2 cellular contexts compared by ENCODE assay signal in the genomic region with DNA sequence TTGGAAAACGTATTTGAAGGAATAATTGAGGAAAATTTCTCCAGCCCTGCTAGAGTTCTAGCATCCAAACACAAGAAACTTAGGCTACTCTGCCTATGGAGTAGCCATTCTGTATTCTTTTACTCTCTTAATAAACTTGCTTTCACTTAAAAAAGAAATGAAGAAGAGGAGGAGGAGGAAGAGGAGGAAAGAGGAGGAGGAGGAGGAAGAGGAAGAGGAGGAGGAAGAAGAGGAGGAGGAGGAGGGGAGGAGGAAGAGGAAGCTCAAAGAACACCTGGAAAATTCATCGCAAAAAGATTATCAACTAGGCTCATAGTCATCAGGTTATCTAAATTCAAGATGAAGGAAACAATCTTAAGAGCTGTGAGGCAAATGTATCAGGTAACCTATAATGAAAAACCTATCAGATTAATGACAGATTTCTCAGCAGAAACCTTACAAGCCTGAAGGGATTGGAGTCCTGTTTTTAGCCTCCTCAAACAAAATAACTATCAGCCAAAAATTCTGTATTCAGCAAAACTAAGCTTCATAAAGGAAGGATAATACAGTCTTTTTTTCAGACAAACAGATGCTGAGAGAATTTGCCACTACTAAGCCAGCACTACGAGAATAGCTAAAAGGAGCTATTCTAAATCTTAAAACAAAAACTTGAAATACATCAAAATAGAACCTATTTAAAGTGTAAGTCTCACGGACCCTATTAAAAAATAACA.
TF ChIP-seq lines count a peak whose summit lies in the region.

No MANE protein-coding gene starts in this region.

TF ChIP-seq in GM12878, 131 proteins besides CTCF, POLR2A, EP300 and RAD21:
- TF ChIP-seq SMC3 (IDR thresholded peaks at IDR 0.05; ENCODE audit: borderline replicate concordance, low read length): no peak
- TF ChIP-seq CBX5 (IDR thresholded peaks at IDR 0.05; ENCODE audit: low read depth): 0 out of 2 replicates have a peak, but pooled peaks have one; percentile 27

TF ChIP-seq in SK-N-SH, 30 proteins besides CTCF, POLR2A, EP300 and RAD21:
- TF ChIP-seq, protein P1, sequence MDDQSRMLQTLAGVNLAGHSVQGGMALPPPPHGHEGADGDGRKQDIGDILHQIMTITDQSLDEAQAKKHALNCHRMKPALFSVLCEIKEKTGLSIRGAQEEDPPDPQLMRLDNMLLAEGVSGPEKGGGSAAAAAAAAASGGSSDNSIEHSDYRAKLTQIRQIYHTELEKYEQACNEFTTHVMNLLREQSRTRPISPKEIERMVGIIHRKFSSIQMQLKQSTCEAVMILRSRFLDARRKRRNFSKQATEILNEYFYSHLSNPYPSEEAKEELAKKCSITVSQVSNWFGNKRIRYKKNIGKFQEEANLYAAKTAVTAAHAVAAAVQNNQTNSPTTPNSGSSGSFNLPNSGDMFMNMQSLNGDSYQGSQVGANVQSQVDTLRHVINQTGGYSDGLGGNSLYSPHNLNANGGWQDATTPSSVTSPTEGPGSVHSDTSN (IDR thresholded peaks at IDR 0.05): no peak
- TF ChIP-seq, protein P2, sequence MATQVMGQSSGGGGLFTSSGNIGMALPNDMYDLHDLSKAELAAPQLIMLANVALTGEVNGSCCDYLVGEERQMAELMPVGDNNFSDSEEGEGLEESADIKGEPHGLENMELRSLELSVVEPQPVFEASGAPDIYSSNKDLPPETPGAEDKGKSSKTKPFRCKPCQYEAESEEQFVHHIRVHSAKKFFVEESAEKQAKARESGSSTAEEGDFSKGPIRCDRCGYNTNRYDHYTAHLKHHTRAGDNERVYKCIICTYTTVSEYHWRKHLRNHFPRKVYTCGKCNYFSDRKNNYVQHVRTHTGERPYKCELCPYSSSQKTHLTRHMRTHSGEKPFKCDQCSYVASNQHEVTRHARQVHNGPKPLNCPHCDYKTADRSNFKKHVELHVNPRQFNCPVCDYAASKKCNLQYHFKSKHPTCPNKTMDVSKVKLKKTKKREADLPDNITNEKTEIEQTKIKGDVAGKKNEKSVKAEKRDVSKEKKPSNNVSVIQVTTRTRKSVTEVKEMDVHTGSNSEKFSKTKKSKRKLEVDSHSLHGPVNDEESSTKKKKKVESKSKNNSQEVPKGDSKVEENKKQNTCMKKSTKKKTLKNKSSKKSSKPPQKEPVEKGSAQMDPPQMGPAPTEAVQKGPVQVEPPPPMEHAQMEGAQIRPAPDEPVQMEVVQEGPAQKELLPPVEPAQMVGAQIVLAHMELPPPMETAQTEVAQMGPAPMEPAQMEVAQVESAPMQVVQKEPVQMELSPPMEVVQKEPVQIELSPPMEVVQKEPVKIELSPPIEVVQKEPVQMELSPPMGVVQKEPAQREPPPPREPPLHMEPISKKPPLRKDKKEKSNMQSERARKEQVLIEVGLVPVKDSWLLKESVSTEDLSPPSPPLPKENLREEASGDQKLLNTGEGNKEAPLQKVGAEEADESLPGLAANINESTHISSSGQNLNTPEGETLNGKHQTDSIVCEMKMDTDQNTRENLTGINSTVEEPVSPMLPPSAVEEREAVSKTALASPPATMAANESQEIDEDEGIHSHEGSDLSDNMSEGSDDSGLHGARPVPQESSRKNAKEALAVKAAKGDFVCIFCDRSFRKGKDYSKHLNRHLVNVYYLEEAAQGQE (IDR thresholded peaks at IDR 0.05; ENCODE audit: low read depth, low read length): no peak
